In the genomic region with DNA sequence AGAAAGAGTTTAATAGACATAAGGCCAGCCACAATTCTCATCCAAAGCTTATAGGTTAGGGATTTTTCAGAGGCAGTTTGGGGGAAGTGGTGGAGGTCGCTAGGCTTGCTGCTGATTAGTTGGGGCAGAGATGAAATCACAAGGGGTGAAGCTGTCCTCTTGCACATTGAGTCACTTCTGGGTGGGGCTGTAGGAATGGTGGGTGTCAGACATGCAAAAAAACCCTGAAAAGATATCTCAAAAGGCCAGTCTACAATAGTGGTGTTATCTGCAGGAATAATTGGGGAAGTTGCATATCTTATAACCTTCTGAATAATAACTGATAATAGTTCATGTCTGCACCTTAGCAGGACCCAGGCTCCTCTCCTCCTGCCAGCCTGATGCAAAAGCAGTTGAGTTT, we compare ENCODE assay signal across 18 cellular contexts. TPM values are rescaled to one million over a fixed set of nuclear protein-coding genes. Genes with fewer than 3 reads are reported as not detected.
A peak's percentile ranks its signal among the peaks of the same experiment; 100 is the strongest.
DNase-seq lines count a peak whose midpoint lies in the region; ATAC-seq, FAIRE-seq and TF ChIP-seq lines count a peak whose summit lies in the region.
"Had no signal": no experiment of that assay in that cellular context is flagged by ENCODE, and none has a peak within 500 bp of the region (broad histone marks: within the 10 kb centered on the region; RNA-seq: fewer than 3 reads in every experiment).

No MANE protein-coding gene starts in this region.

- H3K27me3 ChIP-seq in bronchial epithelial cell (ENCODE audit: control insufficient read depth, insufficient read depth, low read length): no peaks in the 10 kb centered on the region
- no peaks in the 10 kb centered on the region for H3K27me3 ChIP-seq in neural progenitor cell
- H3K27me3 ChIP-seq: ascending aorta, tibial nerve had no signal

- peaks cover 11% of the 10 kb centered on the region for H3K9me3 Mint-ChIP-seq in T-helper 1 cell treated with Interleukin-12 subunit alpha and Interleukin-12 subunit beta and Interleukin-4 antibody, amounts not matched to agents 30 μg/mL and 1 μg/mL, for 36 hours
- H3K9me3 Mint-ChIP-seq in neural progenitor cell: no peaks in the 10 kb centered on the region

- H3K9ac ChIP-seq in neural progenitor cell: no peak overlapping the region

- H3K9me3 ChIP-seq in neural progenitor cell (ENCODE audit: low read depth): no peaks in the 10 kb centered on the region
- H3K9me3 ChIP-seq: ascending aorta, neutrophil had no signal

- no peaks in the 10 kb centered on the region for H4K20me1 ChIP-seq in neural progenitor cell (ENCODE audit: low read depth)

- H3K27ac ChIP-seq in neural progenitor cell: peak overlapping the region; percentile 81
- H3K27ac ChIP-seq: ascending aorta, neutrophil, tibial nerve had no signal

- peaks cover 35% of the 10 kb centered on the region for H3K4me1 ChIP-seq in neural progenitor cell

- H3F3A ChIP-seq in neural progenitor cell (ENCODE audit: low read depth): peaks cover 33% of the 10 kb centered on the region

- H3K79me2 ChIP-seq in neural progenitor cell (ENCODE audit: low read depth): no peaks in the 10 kb centered on the region

- DNase-seq in T-helper 1 cell: no peak
- peak; percentile 32 for DNase-seq in OCI-M2 (lab: John Stamatoyannopoulos, UW; ENCODE audit: unreplicated experiment)
- peak; percentile 52 for DNase-seq in bronchial epithelial cell (ENCODE audit: low read depth)
- no peak for DNase-seq in neural progenitor cell (ENCODE audit: low spot score)
- no peak for DNase-seq in A172 (ENCODE audit: low spot score)
- DNase-seq: ACHN; activated CD8-positive, alpha-beta memory T cell treated with anti-CD3 and anti-CD28 coated beads for 24 hours; DMS79 treated with DMSO at 0.1 percent for 48 hours; IMR-90; NCI-H1694; NCI-H82 had no signal

- H2AFZ ChIP-seq in neural progenitor cell (replicated peaks): no peak overlapping the region

- no peak overlapping the region for H3K27ac Mint-ChIP-seq in T-helper 1 cell treated with Interleukin-12 subunit alpha and Interleukin-12 subunit beta and Interleukin-4 antibody, amounts not matched to agents 30 μg/mL and 1 μg/mL, for 36 hours
- peak overlapping the region; percentile 31 for H3K27ac Mint-ChIP-seq in neural progenitor cell

- H3K4me1 Mint-ChIP-seq in T-helper 1 cell treated with Interleukin-12 subunit alpha and Interleukin-12 subunit beta and Interleukin-4 antibody, amounts not matched to agents 30 μg/mL and 1 μg/mL, for 36 hours (ENCODE audit: low read depth): peaks cover 47% of the 10 kb centered on the region
- peaks cover 24% of the 10 kb centered on the region for H3K4me1 Mint-ChIP-seq in neural progenitor cell

- H3K36me3 Mint-ChIP-seq in T-helper 1 cell treated with Interleukin-12 subunit alpha and Interleukin-12 subunit beta and Interleukin-4 antibody, amounts not matched to agents 30 μg/mL and 1 μg/mL, for 36 hours (ENCODE audit: low read depth): peaks cover 40% of the 10 kb centered on the region
- H3K36me3 Mint-ChIP-seq in neural progenitor cell: no peaks in the 10 kb centered on the region

- no peaks in the 10 kb centered on the region for H3K36me3 ChIP-seq in bronchial epithelial cell (ENCODE audit: control insufficient read depth, insufficient read depth, low read length)
- no peaks in the 10 kb centered on the region for H3K36me3 ChIP-seq in neural progenitor cell
- H3K36me3 ChIP-seq: ascending aorta, neutrophil, tibial nerve had no signal

- FAIRE-seq in bronchial epithelial cell (lab: Jason Lieb, UNC): no peak

- TF ChIP-seq CTCF in bronchial epithelial cell (IDR thresholded peaks at IDR 0.05; ENCODE audit: insufficient read depth, low read length, severe bottlenecking) (no peak), neural progenitor cell (IDR thresholded peaks at IDR 0.05) (no peak)

- H3K4me3 ChIP-seq in bronchial epithelial cell (ENCODE audit: low read depth, low read length): no peak overlapping the region
- no peak overlapping the region for H3K4me3 ChIP-seq in neural progenitor cell
- H3K4me3 ChIP-seq: ascending aorta, tibial nerve had no signal

- H3K27me3 Mint-ChIP-seq in T-helper 1 cell treated with Interleukin-12 subunit alpha and Interleukin-12 subunit beta and Interleukin-4 antibody, amounts not matched to agents 30 μg/mL and 1 μg/mL, for 36 hours (ENCODE audit: low read depth): no peaks in the 10 kb centered on the region
- H3K27me3 Mint-ChIP-seq in neural progenitor cell (ENCODE audit: insufficient read depth, low read depth): no peaks in the 10 kb centered on the region

- ATAC-seq in HG02678 (IDR thresholded peaks at IDR 0.05; ENCODE audit: unreplicated experiment) (no peak), GM18502 (IDR thresholded peaks at IDR 0.05; ENCODE audit: poor library complexity, unreplicated experiment) (no peak)

- peak overlapping the region; percentile 94 for H3K4me3 Mint-ChIP-seq in T-helper 1 cell treated with Interleukin-12 subunit alpha and Interleukin-12 subunit beta and Interleukin-4 antibody, amounts not matched to agents 30 μg/mL and 1 μg/mL, for 36 hours
- no peak overlapping the region for H3K4me3 Mint-ChIP-seq in neural progenitor cell

- peak overlapping the region; percentile 73 for H3K4me2 ChIP-seq in neural progenitor cell

RNA-seq across cellular contexts. Expression of gene FAM24B, which starts 2.1 kb away (rescaled TPM):
- total RNA-seq in bronchial epithelial cell (7.9 and 11.1 TPM in 2 replicates), neural progenitor cell (ENCODE audit: low replicate concordance) (not detected in 2 replicates)
- not detected in 2 replicates for total RNA-seq in A172 (2014; rRNA removed; shearing (Covaris generic))
- total RNA-seq: ascending aorta had no signal

RNA-seq across cellular contexts. Expression of gene CUZD1, which starts 31.6 kb away (rescaled TPM):
- total RNA-seq in bronchial epithelial cell: 0.51 and 0.79 TPM in 2 replicates
- 0.43 and 0.74 TPM in 2 replicates for total RNA-seq in neural progenitor cell (ENCODE audit: low replicate concordance)
- total RNA-seq in A172 (2014; rRNA removed; shearing (Covaris generic)): not detected in 2 replicates
- total RNA-seq: ascending aorta had no signal

RNA-seq across cellular contexts. Expression of gene FAM24A, which starts 33.1 kb away (rescaled TPM):
- total RNA-seq in bronchial epithelial cell (not detected in 2 replicates), neural progenitor cell (ENCODE audit: low replicate concordance) (not detected in 2 replicates)
- total RNA-seq in A172 (2014; rRNA removed; shearing (Covaris generic)): not detected in 2 replicates
- total RNA-seq: ascending aorta, IMR-90, lower leg skin, tibial nerve had no signal

Comparison
In these comparisons a context has a peak if more than half of its experiments do, and no peak if none do; other contexts are left out.
1. DNase-seq: peak in OCI-M2 (single experiment) and bronchial epithelial cell (single experiment); none in T-helper 1 cell (0 of 5), neural progenitor cell (single experiment) and A172 (single experiment).